ENCODE assay signal across 8 cellular contexts in the genomic region with DNA sequence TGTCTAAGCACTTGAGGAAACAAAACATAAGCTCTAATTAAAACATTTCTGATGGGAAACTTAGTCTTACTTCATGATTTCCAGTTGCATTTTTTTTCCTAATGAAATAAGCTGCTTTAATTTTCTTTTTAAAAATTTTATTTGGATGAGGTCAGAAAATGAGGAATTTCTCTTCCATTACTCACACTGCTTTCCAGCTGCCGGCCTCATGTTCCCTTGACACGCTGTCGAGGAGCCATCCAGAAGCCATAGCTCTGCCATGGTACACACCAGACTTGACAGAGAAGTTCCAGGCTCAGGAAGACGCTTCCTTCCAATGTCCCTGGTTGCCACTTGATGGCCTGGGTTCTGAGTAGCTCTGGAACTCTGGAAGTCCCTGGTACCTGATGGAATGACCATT. TPM values are rescaled to one million over a fixed set of nuclear protein-coding genes. Genes with fewer than 3 reads are reported as not detected.
A peak's percentile ranks its signal among the peaks of the same experiment; 100 is the strongest.
DNase-seq lines count a peak whose midpoint lies in the region; TF ChIP-seq lines count a peak whose summit lies in the region.

No MANE protein-coding gene starts in this region.

- H3K27me3 ChIP-seq in GM23248 (replicated peaks; ENCODE audit: insufficient read depth): no peaks in the 10 kb centered on the region
- H3K27me3 ChIP-seq in spleen (replicated peaks in 1 of 7): no peaks in the 10 kb centered on the region

- H3K4me1 ChIP-seq in GM23248 (ENCODE audit: insufficient read depth) (peaks cover 45% of the 10 kb centered on the region), spleen (peaks cover 9 to 44% (median 29%) of the 10 kb centered on the region in 6 donors)

- no peaks in the 10 kb centered on the region for H4K20me1 ChIP-seq in GM23248 (ENCODE audit: insufficient read depth)

- H3K4me3 ChIP-seq in GM23248 (peak overlapping the region; percentile 32), spleen (peak overlapping the region in 3 of 8 donors; percentile 23 to 61 (median 29))

- H3K4me2 ChIP-seq in GM23248 (ENCODE audit: unreplicated experiment): peak overlapping the region; percentile 66

- H3K27me3 Mint-ChIP-seq in activated CD4-positive, alpha-beta memory T cell treated with anti-CD3 and anti-CD28 coated beads, Interleukin-2, amount 10 ng/mL, durations not matched to agents 7 days and 5 days: no peaks in the 10 kb centered on the region

- H3F3A ChIP-seq in GM23248 (ENCODE audit: insufficient read depth): peaks cover 23% of the 10 kb centered on the region

- H3K4me3 Mint-ChIP-seq in activated CD4-positive, alpha-beta memory T cell treated with anti-CD3 and anti-CD28 coated beads, Interleukin-2, amount 10 ng/mL, durations not matched to agents 7 days and 5 days: peak overlapping the region; percentile 67

- CTCF ChIA-PET in activated CD4-positive, alpha-beta memory T cell treated with anti-CD3 and anti-CD28 coated beads, Interleukin-2, amount 10 ng/mL, durations not matched to agents 7 days and 5 days (lab: Charles Lee): interaction anchor here (0.8 to 6.5 kb wide), 14 partner anchors 11 to 315 kb away, joined by 3 to 79 read pairs (median 4); a partner anchor contains a TSS

- TF ChIP-seq POLR2A in spleen (IDR thresholded peaks at IDR 0.05): no peak

- peaks cover 8% of the 10 kb centered on the region for H3K9me3 Mint-ChIP-seq in activated CD4-positive, alpha-beta memory T cell treated with anti-CD3 and anti-CD28 coated beads, Interleukin-2, amount 10 ng/mL, durations not matched to agents 7 days and 5 days

- peak overlapping the region; percentile 18; the same call in 1 of the 2 replicates for H3K9ac ChIP-seq in GM23248

- no peak for TF ChIP-seq CTCF in spleen (IDR thresholded peaks at IDR 0.05 in 8 of 11, conservative IDR thresholded peaks at IDR 0.05 in 3 of 11)

- in situ Hi-C loops in GM23248 (cut with MboI): no loop called here

- peak overlapping the region; percentile 72 for H3K27ac ChIP-seq in GM23248
- peak overlapping the region in 6 of 8 donors; percentile 71 to 88 (median 86) for H3K27ac ChIP-seq in spleen

- DNase-seq in GM23248 (peak; percentile 86), glomerular visceral epithelial cell (ENCODE audit: extremely low spot score) (peak; percentile 27), spleen (no peak), NCI-H128 (lab: John Stamatoyannopoulos, UW; ENCODE audit: unreplicated experiment) (no peak), NCI-H1105 treated with DMSO at 0.1 percent for 48 hours (lab: John Stamatoyannopoulos, UW) (no peak), HPDE6-E6E7 (ENCODE audit: extremely low spot score) (no peak), Kasumi-1 (lab: John Stamatoyannopoulos, UW) (no peak)
- DNase-seq in activated CD4-positive, alpha-beta memory T cell treated with anti-CD3 and anti-CD28 coated beads, Interleukin-2, amount 10 ng/mL, durations not matched to agents 7 days and 5 days: no peak

- POLR2A ChIA-PET in activated CD4-positive, alpha-beta memory T cell treated with anti-CD3 and anti-CD28 coated beads, Interleukin-2, amount 10 ng/mL, durations not matched to agents 7 days and 5 days (lab: Charles Lee): interaction anchor here (0.8 to 8.9 kb wide), 15 partner anchors 8 to 553 kb away, joined by 3 to 141 read pairs (median 4); a partner anchor contains a TSS

- peak overlapping the region; percentile 74 for H2AFZ ChIP-seq in GM23248

- peaks cover 27% of the 10 kb centered on the region for H3K4me1 Mint-ChIP-seq in activated CD4-positive, alpha-beta memory T cell treated with anti-CD3 and anti-CD28 coated beads, Interleukin-2, amount 10 ng/mL, durations not matched to agents 7 days and 5 days

- 2% methylated on average over 4 of the region's 4 CpGs for WGBS in GM23248 (ENCODE audit: low coverage in 1 of 2, low lambda C conversion rate in 2 of 2, missing lambda C conversion rate in 2 of 2), 2 experiments
- WGBS in spleen, 5 donors: 90 to 98% (median 93%) methylated on average over 4 of the region's 4 CpGs

- H3K27ac Mint-ChIP-seq in activated CD4-positive, alpha-beta memory T cell treated with anti-CD3 and anti-CD28 coated beads, Interleukin-2, amount 10 ng/mL, durations not matched to agents 7 days and 5 days: peak overlapping the region; percentile 89

- H3K9me2 ChIP-seq in GM23248 (ENCODE audit: insufficient read depth): no peaks in the 10 kb centered on the region

- no peaks in the 10 kb centered on the region for H3K9me3 ChIP-seq in GM23248 (ENCODE audit: low read depth)
- H3K9me3 ChIP-seq in spleen: no peaks in the 10 kb centered on the region

- peaks cover 9% of the 10 kb centered on the region for H3K36me3 Mint-ChIP-seq in activated CD4-positive, alpha-beta memory T cell treated with anti-CD3 and anti-CD28 coated beads, Interleukin-2, amount 10 ng/mL, durations not matched to agents 7 days and 5 days (ENCODE audit: low read depth)

- H3K79me2 ChIP-seq in GM23248 (ENCODE audit: insufficient read depth): no peaks in the 10 kb centered on the region

- H3K36me3 ChIP-seq in GM23248 (ENCODE audit: low read depth) (no peaks in the 10 kb centered on the region), spleen (no peaks in the 10 kb centered on the region)

- intact Hi-C loops in spleen (cut with DNase I; ENCODE audit: low total_unique reads): loop anchor here (10.0 kb wide), 1 partner anchor 206 kb away; no protein-coding TSS in a partner anchor

RNA-seq across cellular contexts. Expression of a gene that starts 12.1 kb away (rescaled TPM):
- total RNA-seq in GM23248 (2014; rRNA removed; shearing (Covaris generic)): 6.1 and 11.2 TPM in 2 replicates
- polyA plus RNA-seq in GM23248 (2016; fragmentation: Nextera tagmentation; extraction: Ambion mirVana): 16.0 and 16.1 TPM in 2 replicates
- 10 to 100 TPM; 39.2 to 45.2 TPM for total RNA-seq in activated CD4-positive, alpha-beta memory T cell treated with anti-CD3 and anti-CD28 coated beads, Interleukin-2, amount 10 ng/mL, durations not matched to agents 7 days and 5 days
- 10 to 100 TPM; 42.6 to 62.9 (median 50.2) TPM for total RNA-seq in spleen
- 10 to 100 TPM; 18.8 to 21.5 (median 20.6) TPM for polyA plus RNA-seq in spleen

Comparison
In these comparisons a context has a peak if more than half of its experiments do, and no peak if none do; other contexts are left out.
1. DNase-seq: peak in GM23248 (single experiment) and glomerular visceral epithelial cell (single experiment); none in activated CD4-positive, alpha-beta memory T cell treated with anti-CD3 and anti-CD28 coated beads, Interleukin-2, amount 10 ng/mL, durations not matched to agents 7 days and 5 days (single experiment), spleen (single experiment), NCI-H128 (single experiment), NCI-H1105 treated with DMSO at 0.1 percent for 48 hours (single experiment), HPDE6-E6E7 (single experiment) and Kasumi-1 (0 of 2).